Comparison of ENCODE assay signal across 10 cellular contexts in genomic region chr2:240640939-240641338, GRCh38. TPM values are rescaled to one million over a fixed set of nuclear protein-coding genes. Genes with fewer than 3 reads are reported as not detected.
DNase-seq lines count a peak whose midpoint lies in the region; ATAC-seq and TF ChIP-seq lines count a peak whose summit lies in the region.
"Had no signal": no experiment of that assay in that cellular context is flagged by ENCODE, and none has a peak within 500 bp of the region (broad histone marks: within the 10 kb centered on the region; RNA-seq: fewer than 3 reads in every experiment).

No MANE protein-coding gene starts in this region.

- H3K4me1 Mint-ChIP-seq in activated CD4-positive, alpha-beta T cell treated with anti-CD3 and anti-CD28 coated beads for 36 hours, result no peaks in the 10 kb centered on the region
- no peaks in the 10 kb centered on the region for H3K4me1 Mint-ChIP-seq in progenitor cell of endocrine pancreas (ENCODE audit: low read depth)

- POLR2A ChIA-PET in activated CD4-positive, alpha-beta T cell treated with anti-CD3 and anti-CD28 coated beads for 36 hours (lab: Charles Lee), result no interaction called here

- peak; percentile 71 for TF ChIP-seq CTCF in progenitor cell of endocrine pancreas (IDR thresholded peaks at IDR 0.05; ENCODE audit: unreplicated experiment)

- DNase-seq in activated CD4-positive, alpha-beta T cell treated with anti-CD3 and anti-CD28 coated beads for 36 hours, result peak; percentile 50
- no peak for DNase-seq in activated CD4-positive, alpha-beta T cell treated with anti-CD3 and anti-CD28 coated beads, Interleukin-2, amount 50 U/mL, for 4 hours
- peak; percentile 41 for DNase-seq in NCI-H1694 treated with DMSO at 0.1 percent for 48 hours (lab: John Stamatoyannopoulos, UW)
- peak; percentile 76 for DNase-seq in ecto neural progenitor cell (ENCODE audit: low spot score)
- DNase-seq in progenitor cell of endocrine pancreas (ENCODE audit: low spot score, unreplicated experiment), result peak; percentile 52
- DNase-seq in anterior cingulate cortex (lab: John Stamatoyannopoulos, UW), result no peak
- DNase-seq in SIG-M5 (lab: John Stamatoyannopoulos, UW), result no peak

- H3K27ac Mint-ChIP-seq in activated CD4-positive, alpha-beta T cell treated with anti-CD3 and anti-CD28 coated beads for 36 hours, result no peak overlapping the region
- no peak overlapping the region for H3K27ac Mint-ChIP-seq in progenitor cell of endocrine pancreas

- no peaks in the 10 kb centered on the region for H3K27me3 Mint-ChIP-seq in activated CD4-positive, alpha-beta T cell treated with anti-CD3 and anti-CD28 coated beads for 36 hours
- peaks cover 37% of the 10 kb centered on the region for H3K27me3 Mint-ChIP-seq in progenitor cell of endocrine pancreas

- no peak for ATAC-seq in activated CD4-positive, alpha-beta T cell treated with anti-CD3 and anti-CD28 coated beads for 36 hours
- ATAC-seq in GM21786 (IDR thresholded peaks at IDR 0.05; ENCODE audit: unreplicated experiment), result no peak

- CTCF ChIA-PET in activated CD4-positive, alpha-beta T cell treated with anti-CD3 and anti-CD28 coated beads for 36 hours (lab: Charles Lee), result interaction anchor here (0.7 to 1.1 kb wide), 2 partner anchors 18 to 127 kb away, joined by 3 read pairs; no protein-coding TSS in a partner anchor

- H3K9me3 Mint-ChIP-seq in activated CD4-positive, alpha-beta T cell treated with anti-CD3 and anti-CD28 coated beads for 36 hours (ENCODE audit: low read depth), result no peaks in the 10 kb centered on the region
- no peaks in the 10 kb centered on the region for H3K9me3 Mint-ChIP-seq in progenitor cell of endocrine pancreas (ENCODE audit: low read depth)

- intact Hi-C loops in activated CD4-positive, alpha-beta T cell treated with anti-CD3 and anti-CD28 coated beads for 36 hours (cut with DNase I, micrococcal nuclease), result no loop called here

- H3K36me3 Mint-ChIP-seq in activated CD4-positive, alpha-beta T cell treated with anti-CD3 and anti-CD28 coated beads for 36 hours (ENCODE audit: low read depth), result no peaks in the 10 kb centered on the region
- no peaks in the 10 kb centered on the region for H3K36me3 Mint-ChIP-seq in progenitor cell of endocrine pancreas (ENCODE audit: insufficient read depth)

- no peak overlapping the region for H3K4me3 Mint-ChIP-seq in activated CD4-positive, alpha-beta T cell treated with anti-CD3 and anti-CD28 coated beads for 36 hours
- H3K4me3 Mint-ChIP-seq in progenitor cell of endocrine pancreas (ENCODE audit: low read depth), result no peak overlapping the region

RNA-seq across cellular contexts. Expression of gene GPR35, which starts 15.7 kb away (rescaled TPM):
- total RNA-seq in activated CD4-positive, alpha-beta T cell treated with anti-CD3 and anti-CD28 coated beads for 36 hours, result 1 to 10 TPM; 3.6 to 4.1 TPM
- 5.8 and 6.5 TPM in 2 replicates for total RNA-seq in progenitor cell of endocrine pancreas
- total RNA-seq: ascending aorta had no signal

RNA-seq across cellular contexts. Expression of gene AQP12B, which starts 41.7 kb away (rescaled TPM):
- not detected for total RNA-seq in activated CD4-positive, alpha-beta T cell treated with anti-CD3 and anti-CD28 coated beads for 36 hours
- total RNA-seq in progenitor cell of endocrine pancreas, result not detected in 2 replicates
- total RNA-seq: ascending aorta, Caco-2 had no signal

RNA-seq across cellular contexts. Expression of gene AQP12A, which starts 50.7 kb away (rescaled TPM):
- total RNA-seq in activated CD4-positive, alpha-beta T cell treated with anti-CD3 and anti-CD28 coated beads for 36 hours, result not detected
- not detected in 2 replicates for total RNA-seq in progenitor cell of endocrine pancreas
- total RNA-seq: ascending aorta, Caco-2 had no signal

RNA-seq across cellular contexts. Expression of gene CAPN10, which starts 54.4 kb away (rescaled TPM):
- 10 to 100 TPM; 22.1 to 30.2 TPM for total RNA-seq in activated CD4-positive, alpha-beta T cell treated with anti-CD3 and anti-CD28 coated beads for 36 hours
- total RNA-seq in progenitor cell of endocrine pancreas, result 65.5 and 67.2 TPM in 2 replicates

Comparison
In these comparisons a context has a peak if more than half of its experiments do, and no peak if none do; other contexts are left out.
1. DNase-seq: peak in activated CD4-positive, alpha-beta T cell treated with anti-CD3 and anti-CD28 coated beads for 36 hours (single experiment), NCI-H1694 treated with DMSO at 0.1 percent for 48 hours (single experiment), ecto neural progenitor cell (single experiment) and progenitor cell of endocrine pancreas (single experiment); none in activated CD4-positive, alpha-beta T cell treated with anti-CD3 and anti-CD28 coated beads, Interleukin-2, amount 50 U/mL, for 4 hours (0 of 2), anterior cingulate cortex (0 of 58) and SIG-M5 (single experiment).